Comparison of ENCODE assay signal across 21 cellular contexts in the genomic region with DNA sequence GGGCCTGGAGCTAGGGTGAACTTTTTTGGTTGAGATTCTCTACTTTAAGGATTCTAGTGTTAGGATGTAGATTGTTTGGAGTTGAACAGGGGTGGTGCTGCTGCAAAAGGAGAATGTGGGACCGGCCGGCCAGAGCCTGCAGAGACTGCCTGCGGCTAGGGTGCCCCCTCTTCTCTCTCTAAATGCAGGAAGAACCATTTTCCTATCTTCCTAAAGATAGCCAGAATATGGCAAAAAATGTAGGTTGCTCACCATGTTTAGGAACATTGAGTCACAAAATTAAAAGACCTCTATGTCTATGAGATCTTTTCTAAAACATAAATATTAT. TPM values are rescaled to one million over a fixed set of nuclear protein-coding genes. Genes with fewer than 3 reads are reported as not detected.
DNase-seq lines count a peak whose midpoint lies in the region; ATAC-seq and FAIRE-seq lines count a peak whose summit lies in the region.
"Had no signal": no experiment of that assay in that cellular context is flagged by ENCODE, and none has a peak within 500 bp of the region (broad histone marks: within the 10 kb centered on the region; RNA-seq: fewer than 3 reads in every experiment).

No MANE protein-coding gene starts in this region.

- H3K4me1 ChIP-seq in GM23248 (ENCODE audit: insufficient read depth) (peaks cover 17% of the 10 kb centered on the region), muscle layer of duodenum (ENCODE audit: control insufficient read depth in 1 of 2, insufficient read depth in 2 of 2, low read length in 2 of 2) (peaks cover 0 to 16% of the 10 kb centered on the region in 2 donors), subcutaneous abdominal adipose tissue (ENCODE audit: control insufficient read depth in 5 of 5, insufficient read depth in 5 of 5, low read length in 5 of 5) (peaks cover 2 to 17% (median 16%) of the 10 kb centered on the region in 5 donors), small intestine (ENCODE audit: control insufficient read depth in 2 of 2, insufficient read depth in 1 of 2, low read depth in 1 of 2, low read length in 1 of 2) (no peaks in the 10 kb centered on the region)

- H3K9me3 ChIP-seq in GM23248 (ENCODE audit: low read depth) (no peaks in the 10 kb centered on the region), muscle layer of duodenum (ENCODE audit: control insufficient read depth in 1 of 2, low read length in 2 of 2) (no peaks in the 10 kb centered on the region), subcutaneous abdominal adipose tissue (ENCODE audit: control insufficient read depth in 5 of 5, low read length in 5 of 5) (no peaks in the 10 kb centered on the region), small intestine (ENCODE audit: control insufficient read depth, low read depth) (no peaks in the 10 kb centered on the region)
- H3K9me3 ChIP-seq: left lung, pancreas had no signal

- ATAC-seq in activated T-helper 17 cell treated with anti-CD3 and anti-CD28 coated beads, Interleukin-2, amount 50 U/mL, for 72 hours (replicated peaks): no peak
- ATAC-seq in HG03457 (IDR thresholded peaks at IDR 0.05; ENCODE audit: unreplicated experiment): no peak
- ATAC-seq: left lung; pancreas; PC-3; stimulated activated naive B cell treated with anti-CD40 and anti-IgM and Interleukin-4, amounts not matched to agents 10 μg/mL and 1 μg/mL and 100 μg/mL, for 72 hours had no signal

- DNase-seq in GM23248: no peak
- no peak for DNase-seq in HK-2 (ENCODE audit: unreplicated experiment)
- DNase-seq in KG1 (lab: John Stamatoyannopoulos, UW): no peak
- DNase-seq in small intestine: no peak
- DNase-seq: activated CD4-positive, alpha-beta memory T cell treated with anti-CD3 and anti-CD28 coated beads for 36 hours; activated gamma-delta T cell; CD4-positive, CD25-positive, alpha-beta regulatory T cell; GDM1; HCEC 1CT; left lung; NCI-H2227 treated with DMSO at 0.1 percent for 48 hours; pancreas; PC-3; stimulated activated CD4-positive, alpha-beta T cell treated with anti-CD3 and anti-CD28 coated beads, Interleukin-4, amount 100 ng/mL, for 24 hours; stimulated activated naive B cell treated with anti-CD40 and anti-IgM and Interleukin-4, amounts not matched to agents 10 μg/mL and 1 μg/mL and 100 μg/mL, for 72 hours had no signal

- H3K9me3 Mint-ChIP-seq in activated T-helper 17 cell treated with anti-CD3 and anti-CD28 coated beads, Interleukin-2, amount 50 U/mL, for 72 hours: no peaks in the 10 kb centered on the region
- H3K9me3 Mint-ChIP-seq: activated CD4-positive, alpha-beta memory T cell treated with anti-CD3 and anti-CD28 coated beads for 36 hours; brain; CD4-positive, CD25-positive, alpha-beta regulatory T cell; stimulated activated naive B cell treated with anti-CD40 and anti-IgM and Interleukin-4, amounts not matched to agents 10 μg/mL and 1 μg/mL and 100 μg/mL, for 72 hours had no signal

- peak overlapping the region; percentile 69 for H2AFZ ChIP-seq in GM23248

- peaks cover 31% of the 10 kb centered on the region for H3K36me3 Mint-ChIP-seq in activated T-helper 17 cell treated with anti-CD3 and anti-CD28 coated beads, Interleukin-2, amount 50 U/mL, for 72 hours (ENCODE audit: low read depth)
- H3K36me3 Mint-ChIP-seq: activated CD4-positive, alpha-beta memory T cell treated with anti-CD3 and anti-CD28 coated beads for 36 hours had no signal

- H3K27me3 ChIP-seq in GM23248 (replicated peaks; ENCODE audit: insufficient read depth) (no peaks in the 10 kb centered on the region), muscle layer of duodenum (ENCODE audit: low read depth, low read length) (no peaks in the 10 kb centered on the region), subcutaneous abdominal adipose tissue (ENCODE audit: control insufficient read depth in 5 of 5, insufficient read depth in 4 of 5, low read length in 5 of 5) (no peaks in the 10 kb centered on the region), small intestine (ENCODE audit: control insufficient read depth in 2 of 2, insufficient read depth in 2 of 2, low read length in 2 of 2) (no peaks in the 10 kb centered on the region)
- H3K27me3 ChIP-seq: left lung, pancreas had no signal

- no peaks in the 10 kb centered on the region for H3K27me3 Mint-ChIP-seq in activated T-helper 17 cell treated with anti-CD3 and anti-CD28 coated beads, Interleukin-2, amount 50 U/mL, for 72 hours
- H3K27me3 Mint-ChIP-seq: activated CD4-positive, alpha-beta memory T cell treated with anti-CD3 and anti-CD28 coated beads for 36 hours; brain; CD4-positive, CD25-positive, alpha-beta regulatory T cell; stimulated activated naive B cell treated with anti-CD40 and anti-IgM and Interleukin-4, amounts not matched to agents 10 μg/mL and 1 μg/mL and 100 μg/mL, for 72 hours had no signal

- peaks cover 10% of the 10 kb centered on the region for H3K4me1 Mint-ChIP-seq in activated T-helper 17 cell treated with anti-CD3 and anti-CD28 coated beads, Interleukin-2, amount 50 U/mL, for 72 hours

- H4K20me1 ChIP-seq in GM23248 (ENCODE audit: insufficient read depth): no peaks in the 10 kb centered on the region

- H3K9ac ChIP-seq in GM23248 (peak overlapping the region; percentile 52), subcutaneous abdominal adipose tissue (ENCODE audit: low read length in 5 of 5) (peak overlapping the region in 1 of 5 donors; percentile 48)

- H3K27ac ChIP-seq in GM23248 (peak overlapping the region; percentile 67), muscle layer of duodenum (ENCODE audit: low read length) (peak overlapping the region; percentile 7), subcutaneous abdominal adipose tissue (ENCODE audit: low read depth, low read length) (peak overlapping the region; percentile 56), small intestine (ENCODE audit: low read depth in 1 of 2, low read length in 1 of 2) (peak overlapping the region in 1 of 2 donors; percentile 3)
- H3K27ac ChIP-seq: left lung, pancreas had no signal

- peak overlapping the region; percentile 50 for H3K4me2 ChIP-seq in GM23248 (ENCODE audit: unreplicated experiment)

- H3K36me3 ChIP-seq in GM23248 (ENCODE audit: low read depth) (peaks cover 13% of the 10 kb centered on the region; the same call in 1 of the 2 replicates), muscle layer of duodenum (ENCODE audit: control insufficient read depth in 1 of 2, insufficient read depth in 2 of 2, low read length in 2 of 2) (peaks cover 3 to 11% of the 10 kb centered on the region in 2 donors), subcutaneous abdominal adipose tissue (ENCODE audit: control insufficient read depth in 5 of 5, insufficient read depth in 5 of 5, low read length in 5 of 5) (peaks cover 3 to 25% (median 14%) of the 10 kb centered on the region in 5 donors), small intestine (ENCODE audit: control insufficient read depth in 2 of 2, insufficient read depth in 2 of 2, low read length in 2 of 2) (peaks cover 0 to 1% of the 10 kb centered on the region in 2 donors)

- H3K9me2 ChIP-seq in GM23248 (ENCODE audit: insufficient read depth): no peaks in the 10 kb centered on the region

- peak overlapping the region; percentile 67 for H3K27ac Mint-ChIP-seq in activated T-helper 17 cell treated with anti-CD3 and anti-CD28 coated beads, Interleukin-2, amount 50 U/mL, for 72 hours
- H3K27ac Mint-ChIP-seq: activated CD4-positive, alpha-beta memory T cell treated with anti-CD3 and anti-CD28 coated beads for 36 hours; stimulated activated naive B cell treated with anti-CD40 and anti-IgM and Interleukin-4, amounts not matched to agents 10 μg/mL and 1 μg/mL and 100 μg/mL, for 72 hours had no signal

- 25 to 35% methylated on average over 3 of the region's 3 CpGs for WGBS in GM23248 (ENCODE audit: low coverage in 1 of 2, low lambda C conversion rate in 2 of 2, missing lambda C conversion rate in 2 of 2), 2 experiments
- 71 to 93% (median 91%) methylated on average over 3 of the region's 3 CpGs for WGBS in small intestine, 3 donors

- in situ Hi-C loops in GM23248 (cut with MboI): no loop called here

- H3F3A ChIP-seq in GM23248 (ENCODE audit: insufficient read depth): peaks cover 19% of the 10 kb centered on the region

- H3K4me3 Mint-ChIP-seq in activated T-helper 17 cell treated with anti-CD3 and anti-CD28 coated beads, Interleukin-2, amount 50 U/mL, for 72 hours: no peak overlapping the region
- H3K4me3 Mint-ChIP-seq: activated CD4-positive, alpha-beta memory T cell treated with anti-CD3 and anti-CD28 coated beads for 36 hours; CD4-positive, CD25-positive, alpha-beta regulatory T cell; stimulated activated naive B cell treated with anti-CD40 and anti-IgM and Interleukin-4, amounts not matched to agents 10 μg/mL and 1 μg/mL and 100 μg/mL, for 72 hours had no signal

- FAIRE-seq in small intestine (lab: Jason Lieb, UNC): no peak
- FAIRE-seq: endometrium, pancreas had no signal

- H3K79me2 ChIP-seq in GM23248 (ENCODE audit: insufficient read depth): no peaks in the 10 kb centered on the region

- peak overlapping the region; percentile 16 for H3K4me3 ChIP-seq in GM23248
- peak overlapping the region; percentile 30 to 31 for H3K4me3 ChIP-seq in muscle layer of duodenum (ENCODE audit: low read depth in 1 of 2, low read length in 2 of 2)
- peak overlapping the region in 3 of 5 donors; percentile 43 to 56 (median 49) for H3K4me3 ChIP-seq in subcutaneous abdominal adipose tissue (ENCODE audit: low read depth in 1 of 5, low read length in 5 of 5)
- H3K4me3 ChIP-seq in small intestine (ENCODE audit: low read depth in 1 of 2, low read length in 2 of 2): no peak overlapping the region
- H3K4me3 ChIP-seq: left lung, pancreas had no signal

RNA-seq across cellular contexts. Expression of a gene that starts 39.5 kb away (rescaled TPM):
- 5.4 and 5.7 TPM in 2 replicates for total RNA-seq in GM23248 (2014; rRNA removed; shearing (Covaris generic))
- polyA plus RNA-seq in GM23248 (2016; fragmentation: Nextera tagmentation; extraction: Ambion mirVana): 2.4 and 2.5 TPM in 2 replicates
- 10 to 100 TPM; 16.7 to 19.3 TPM for total RNA-seq in activated T-helper 17 cell treated with anti-CD3 and anti-CD28 coated beads, Interleukin-2, amount 50 U/mL, for 72 hours
- 1 to 10 TPM; 3.2 to 5.1 (median 4.2) TPM for polyA plus RNA-seq in small intestine

RNA-seq across cellular contexts. Expression of a gene that starts 58.1 kb away (rescaled TPM):
- total RNA-seq in GM23248 (2014; rRNA removed; shearing (Covaris generic)): 112 and 133 TPM in 2 replicates
- polyA plus RNA-seq in GM23248 (2016; fragmentation: Nextera tagmentation; extraction: Ambion mirVana): 88.2 and 92.0 TPM in 2 replicates
- 100 to 1,000 TPM; 116 to 150 TPM for total RNA-seq in activated T-helper 17 cell treated with anti-CD3 and anti-CD28 coated beads, Interleukin-2, amount 50 U/mL, for 72 hours
- 10 to 100 TPM; 23.7 to 61.1 (median 31.9) TPM for polyA plus RNA-seq in small intestine

Comparison
In these comparisons a context has a peak if more than half of its experiments do, and no peak if none do; other contexts are left out.
1. H3K4me3 ChIP-seq: peak in GM23248 (single experiment), muscle layer of duodenum (2 of 2) and subcutaneous abdominal adipose tissue (3 of 5); none in small intestine (0 of 2).